In genomic region chr7:39312254-39312989, GRCh38 we compare ENCODE assay signal across 3 cellular contexts.
TF ChIP-seq lines count a peak whose summit lies in the region.

No MANE protein-coding gene starts in this region.

TF ChIP-seq in GM12878, 131 proteins besides CTCF, POLR2A, EP300 and RAD21 (continues in another document):
- TF ChIP-seq BHLHE40 (IDR thresholded peaks at IDR 0.05; ENCODE audit: borderline replicate concordance in 1 of 2, low read depth in 2 of 2, low read length in 1 of 2): peak; percentile 79 to 94
- TF ChIP-seq IKZF2 (IDR thresholded peaks at IDR 0.05): peak; percentile 62 to 68; a peak in 2 of 4 replicates
- TF ChIP-seq ZBTB40 (IDR thresholded peaks at IDR 0.05; ENCODE audit: borderline replicate concordance): peak; percentile 82
- TF ChIP-seq E4F1 (IDR thresholded peaks at IDR 0.05; ENCODE audit: borderline replicate concordance, partially characterized antibody): no peak
- TF ChIP-seq DPF2 (IDR thresholded peaks at IDR 0.05): 0 out of 2 replicates have a peak, but pooled peaks have one; percentile 39
- TF ChIP-seq TAF1 (IDR thresholded peaks at IDR 0.05; ENCODE audit: borderline replicate concordance, low read depth, low read length): no peak
- TF ChIP-seq IKZF1 (conservative IDR thresholded peaks at IDR 0.05): peak; percentile 74
- TF ChIP-seq RUNX3 (IDR thresholded peaks at IDR 0.05; ENCODE audit: low read length): no peak

TF ChIP-seq in H1, 55 proteins besides CTCF, POLR2A, EP300 and RAD21:
- TF ChIP-seq E2F6 (IDR thresholded peaks at IDR 0.05) (no peak), MAFK (IDR thresholded peaks at IDR 0.05; ENCODE audit: low read depth, low read length) (no peak), CHD7 (IDR thresholded peaks at IDR 0.05; ENCODE audit: insufficient replicate concordance, low read length) (no peak), TBP (IDR thresholded peaks at IDR 0.05; ENCODE audit: low read depth, low read length) (no peak), CBX8 (IDR thresholded peaks at IDR 0.05; ENCODE audit: borderline replicate concordance, low read depth, low read length) (no peak), BRCA1 (IDR thresholded peaks at IDR 0.05; ENCODE audit: low read depth, low read length) (no peak), RXRA (IDR thresholded peaks at IDR 0.05; ENCODE audit: insufficient read depth, low read depth, low read length) (no peak)

TF ChIP-seq in HepG2, 621 proteins besides CTCF, POLR2A, EP300 and RAD21:
- TF ChIP-seq ZNF546 (CRISPR knock-in tag; conservative IDR thresholded peaks at IDR 0.05): no peak
- peak; percentile 35; the same call in 1 of the 2 replicates for TF ChIP-seq CEBPB (IDR thresholded peaks at IDR 0.05; ENCODE audit: borderline replicate concordance, low read depth, low read length)
